In genomic region chr1:27536767-27537166, GRCh38 we compare ENCODE assay signal across 2 cellular contexts.
TF ChIP-seq lines count a peak whose summit lies in the region.

No MANE protein-coding gene starts in this region.

TF ChIP-seq in IMR-90, 13 proteins besides CTCF, POLR2A, EP300 and RAD21:
- TF ChIP-seq MAZ (IDR thresholded peaks at IDR 0.05; ENCODE audit: borderline replicate concordance, low read depth, low read length) (peak; percentile 52; the same call in 1 of the 2 replicates), NFE2L2 (IDR thresholded peaks at IDR 0.05; ENCODE audit: low read depth, low read length) (no peak), BHLHE40 (IDR thresholded peaks at IDR 0.05; ENCODE audit: low read depth, low read length) (peak; percentile 20; the same call in 1 of the 2 replicates)
- TF ChIP-seq, protein P1, sequence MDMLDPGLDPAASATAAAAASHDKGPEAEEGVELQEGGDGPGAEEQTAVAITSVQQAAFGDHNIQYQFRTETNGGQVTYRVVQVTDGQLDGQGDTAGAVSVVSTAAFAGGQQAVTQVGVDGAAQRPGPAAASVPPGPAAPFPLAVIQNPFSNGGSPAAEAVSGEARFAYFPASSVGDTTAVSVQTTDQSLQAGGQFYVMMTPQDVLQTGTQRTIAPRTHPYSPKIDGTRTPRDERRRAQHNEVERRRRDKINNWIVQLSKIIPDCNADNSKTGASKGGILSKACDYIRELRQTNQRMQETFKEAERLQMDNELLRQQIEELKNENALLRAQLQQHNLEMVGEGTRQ (IDR thresholded peaks at IDR 0.05; ENCODE audit: low read depth, low read length), result no peak

TF ChIP-seq in K562, 482 proteins besides CTCF, POLR2A, EP300 and RAD21:
- TF ChIP-seq ZBTB8A (IDR thresholded peaks at IDR 0.05; ENCODE audit: partially characterized antibody) (no peak), CBX5 (IDR thresholded peaks at IDR 0.05; ENCODE audit: borderline replicate concordance, low read depth) (no peak)
- TF ChIP-seq, protein P2, sequence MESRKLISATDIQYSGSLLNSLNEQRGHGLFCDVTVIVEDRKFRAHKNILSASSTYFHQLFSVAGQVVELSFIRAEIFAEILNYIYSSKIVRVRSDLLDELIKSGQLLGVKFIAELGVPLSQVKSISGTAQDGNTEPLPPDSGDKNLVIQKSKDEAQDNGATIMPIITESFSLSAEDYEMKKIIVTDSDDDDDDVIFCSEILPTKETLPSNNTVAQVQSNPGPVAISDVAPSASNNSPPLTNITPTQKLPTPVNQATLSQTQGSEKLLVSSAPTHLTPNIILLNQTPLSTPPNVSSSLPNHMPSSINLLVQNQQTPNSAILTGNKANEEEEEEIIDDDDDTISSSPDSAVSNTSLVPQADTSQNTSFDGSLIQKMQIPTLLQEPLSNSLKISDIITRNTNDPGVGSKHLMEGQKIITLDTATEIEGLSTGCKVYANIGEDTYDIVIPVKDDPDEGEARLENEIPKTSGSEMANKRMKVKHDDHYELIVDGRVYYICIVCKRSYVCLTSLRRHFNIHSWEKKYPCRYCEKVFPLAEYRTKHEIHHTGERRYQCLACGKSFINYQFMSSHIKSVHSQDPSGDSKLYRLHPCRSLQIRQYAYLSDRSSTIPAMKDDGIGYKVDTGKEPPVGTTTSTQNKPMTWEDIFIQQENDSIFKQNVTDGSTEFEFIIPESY (CRISPR knock-in tag; IDR thresholded peaks at IDR 0.05), result 0 out of 2 replicates have a peak, but pooled peaks have one; percentile 21
